In the genomic region with DNA sequence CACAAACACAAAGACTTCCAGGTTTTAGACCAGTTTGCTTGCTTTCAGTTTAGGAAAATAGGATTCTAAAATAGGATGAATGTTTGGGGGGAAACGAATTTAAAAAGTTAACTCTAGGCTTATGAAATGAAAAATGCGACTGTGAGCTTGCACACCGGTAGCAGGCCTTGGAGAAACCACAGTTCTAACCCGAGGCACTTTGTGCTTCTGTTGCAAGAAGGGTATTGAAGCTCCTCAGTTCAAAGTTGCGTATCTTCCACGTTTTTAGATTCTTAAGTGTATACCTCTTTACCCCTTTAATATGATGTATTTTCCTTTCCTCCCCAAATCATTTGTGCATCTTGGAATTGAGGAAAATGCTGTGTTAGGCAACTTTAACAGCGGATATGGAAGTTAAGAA, we compare ENCODE assay signal across 10 cellular contexts. TPM values are rescaled to one million over a fixed set of nuclear protein-coding genes. Genes with fewer than 3 reads are reported as not detected.
DNase-seq lines count a peak whose midpoint lies in the region; ATAC-seq and TF ChIP-seq lines count a peak whose summit lies in the region.
"Had no signal": no experiment of that assay in that cellular context is flagged by ENCODE, and none has a peak within 500 bp of the region (broad histone marks: within the 10 kb centered on the region; RNA-seq: fewer than 3 reads in every experiment).

No MANE protein-coding gene starts in this region.

- no peak overlapping the region for H2AFZ ChIP-seq in IMR-90 (replicated peaks; ENCODE audit: low read length, poor library complexity)

- H2AK9ac ChIP-seq in IMR-90 (replicated peaks; ENCODE audit: low read depth, low read length, poor library complexity) = no peak overlapping the region

- H2BK15ac ChIP-seq in IMR-90 (ENCODE audit: low read depth, low read length) = no peak overlapping the region

- no peak overlapping the region for H3K9ac ChIP-seq in BLaER1
- no peak overlapping the region for H3K9ac ChIP-seq in IMR-90 (ENCODE audit: low read depth, low read length)

- no peak overlapping the region for H2AK5ac ChIP-seq in IMR-90 (ENCODE audit: low read depth, low read length)

- BruUV-seq in IMR-90 (replicated peaks; lab: Mats Ljungman, UMichigan) (no TSS peak), MCF 10A (replicated peaks; lab: Mats Ljungman, UMichigan) (no TSS peak)

- TF ChIP-seq POLR2A in IMR-90 (IDR thresholded peaks at IDR 0.05; ENCODE audit: low read depth, low read length) = no peak

- H3K27me3 ChIP-seq in BLaER1 (no peaks in the 10 kb centered on the region), IMR-90 (ENCODE audit: control insufficient read depth, insufficient read depth, low read length) (no peaks in the 10 kb centered on the region)

- H4K91ac ChIP-seq in IMR-90 (ENCODE audit: insufficient read depth, low read depth, low read length) = no peak overlapping the region

- H3K4me2 ChIP-seq in BLaER1 (peak overlapping the region; percentile 97), IMR-90 (ENCODE audit: low read depth, low read length) (peak overlapping the region; percentile 16)

- dilution Hi-C loops in IMR-90 (cut with HindIII; ENCODE audit: low sequenced_read_pairs, unreplicated experiment) = no loop called here

- no peak overlapping the region for H3K23ac ChIP-seq in IMR-90 (ENCODE audit: low read depth, low read length)

- H3K4me1 ChIP-seq in BLaER1 (peaks cover 56% of the 10 kb centered on the region), IMR-90 (ENCODE audit: control insufficient read depth, insufficient read depth, low read length) (peaks cover 7% of the 10 kb centered on the region)

- peak overlapping the region; percentile 93 for H3K27ac Mint-ChIP-seq in MCF 10A (ENCODE audit: low read depth, unreplicated experiment)
- H3K27ac Mint-ChIP-seq in natural killer cell treated with Interleukin-12 subunit alpha and Interleukin-12 subunit beta and Interleukin-15 and Interleukin-18, amount 100 ng/mL, for 72 hours = peak overlapping the region; percentile 88 to 92

- H3K4ac ChIP-seq in IMR-90 (ENCODE audit: low read depth, low read length) = no peak overlapping the region

- H2BK20ac ChIP-seq in IMR-90 (ENCODE audit: low read depth, low read length) = no peak overlapping the region

- H3K14ac ChIP-seq in IMR-90 (replicated peaks; ENCODE audit: low read depth, low read length) = no peak overlapping the region

- CTCF ChIA-PET in IMR-90 (lab: Yijun Ruan, JAX) = interaction anchor here (1.4 kb wide), 1 partner anchor 152 kb away, joined by 4 read pairs; no protein-coding TSS in a partner anchor
- CTCF ChIA-PET in MCF 10A (lab: Yijun Ruan, JAX) = interaction anchor here (0.6 to 4.2 kb wide), 3 partner anchors 45 to 210 kb away, joined by 3 to 31 read pairs (median 4); no protein-coding TSS in a partner anchor

- POLR2A ChIA-PET in IMR-90 (lab: Charles Lee; ENCODE audit: unreplicated experiment) (no interaction called here), MCF 10A (lab: Yijun Ruan, JAX) (interaction anchor here (0.6 to 5.2 kb wide), 12 partner anchors 9 to 164 kb away, joined by 3 to 45 read pairs (median 10); a partner anchor contains a TSS)

- TF ChIP-seq RAD21 in IMR-90 (IDR thresholded peaks at IDR 0.05; ENCODE audit: low read length) = no peak

- H3K36me3 Mint-ChIP-seq in MCF 10A (ENCODE audit: insufficient read depth, unreplicated experiment) = peaks cover 4% of the 10 kb centered on the region
- H3K36me3 Mint-ChIP-seq in natural killer cell treated with Interleukin-12 subunit alpha and Interleukin-12 subunit beta and Interleukin-15 and Interleukin-18, amount 100 ng/mL, for 72 hours = peaks cover 51% of the 10 kb centered on the region

- ATAC-seq in IMR-90 (ENCODE audit: low read depth) = no peak
- ATAC-seq in natural killer cell treated with Interleukin-12 subunit alpha and Interleukin-12 subunit beta and Interleukin-15 and Interleukin-18, amount 100 ng/mL, for 72 hours = no peak
- ATAC-seq in HG03095 (IDR thresholded peaks at IDR 0.05; ENCODE audit: unreplicated experiment) = no peak

- H4K5ac ChIP-seq in IMR-90 (ENCODE audit: low read depth, low read length) = no peak overlapping the region

- 60% methylated on average over 1 of the region's 7 CpGs; no CpG with 5 or more reads in 1 of the 2 experiments for WGBS in IMR-90 (ENCODE audit: extremely low coverage in 2 of 2, insufficient read length in 1 of 2), 2 experiments

- H3K27ac ChIP-seq in BLaER1 (no peak overlapping the region), IMR-90 (ENCODE audit: insufficient read depth, low read length) (no peak overlapping the region)

- in situ Hi-C loops in IMR-90 (cut with MboI; ENCODE audit: low sequenced_read_pairs) = no loop called here

- H3K4me3 Mint-ChIP-seq in MCF 10A (ENCODE audit: unreplicated experiment) = peak overlapping the region; percentile 91
- H3K4me3 Mint-ChIP-seq in natural killer cell treated with Interleukin-12 subunit alpha and Interleukin-12 subunit beta and Interleukin-15 and Interleukin-18, amount 100 ng/mL, for 72 hours = peak overlapping the region; percentile 95

- no peaks in the 10 kb centered on the region for H3K9me3 ChIP-seq in BLaER1
- no peaks in the 10 kb centered on the region for H3K9me3 ChIP-seq in IMR-90 (ENCODE audit: control insufficient read depth, insufficient read depth, low read length)

- H3K79me1 ChIP-seq in IMR-90 (ENCODE audit: low read depth in 1 of 2, low read length in 2 of 2) = peaks cover 25 to 48% of the 10 kb centered on the region in 2 experiments

- H2BK5ac ChIP-seq in IMR-90 (ENCODE audit: low read depth, low read length, poor library complexity, severe bottlenecking) = no peak overlapping the region

- H2BK120ac ChIP-seq in IMR-90 (ENCODE audit: low read depth, low read length) = no peak overlapping the region

- H3K4me3 ChIP-seq in BLaER1 (0 out of 2 replicates have a peak overlapping the region, but pooled peaks have one; percentile 93), IMR-90 (ENCODE audit: insufficient read depth, low read depth, low read length) (no peak overlapping the region)

- H4K20me1 ChIP-seq in BLaER1 (peaks cover 73% of the 10 kb centered on the region), IMR-90 (ENCODE audit: insufficient read depth, low read length) (peaks cover 29% of the 10 kb centered on the region; the same call in 1 of the 2 replicates)

- H3K4me1 Mint-ChIP-seq in MCF 10A (ENCODE audit: insufficient read depth, unreplicated experiment) = peaks cover 57% of the 10 kb centered on the region
- H3K4me1 Mint-ChIP-seq in natural killer cell treated with Interleukin-12 subunit alpha and Interleukin-12 subunit beta and Interleukin-15 and Interleukin-18, amount 100 ng/mL, for 72 hours (ENCODE audit: low read depth in 2 of 2) = peaks cover 71 to 74% of the 10 kb centered on the region in 2 donors

- DNase-seq in IMR-90 (no peak), MCF 10A (ENCODE audit: unreplicated experiment) (peak; percentile 41), SW 1271 (lab: John Stamatoyannopoulos, UW) (no peak), pons (ENCODE audit: low spot score) (no peak)
- no peak for DNase-seq in natural killer cell treated with Interleukin-12 subunit alpha and Interleukin-12 subunit beta and Interleukin-15 and Interleukin-18, amount 100 ng/mL, for 72 hours (ENCODE audit: low spot score)
- no peak for DNase-seq in stimulated activated CD4-positive, alpha-beta T cell treated with anti-CD3 and anti-CD28 coated beads, Interleukin-2, amount 100 ng/mL, for 48 hours
- DNase-seq: activated CD8-positive, alpha-beta memory T cell treated with anti-CD3 and anti-CD28 coated beads for 24 hours; NCI-H2029 had no signal

- no peak overlapping the region for H4K8ac ChIP-seq in IMR-90 (ENCODE audit: low read depth in 2 of 2, low read length in 2 of 2)

- TF ChIP-seq CTCF in IMR-90 (conservative IDR thresholded peaks at IDR 0.05; ENCODE audit: low read depth, low read length) (no peak), MCF 10A (IDR thresholded peaks at IDR 0.05; ENCODE audit: unreplicated experiment) (no peak)

- no peak overlapping the region for H3K18ac ChIP-seq in IMR-90 (ENCODE audit: low read depth, low read length)

- H3K56ac ChIP-seq in IMR-90 (ENCODE audit: extremely low read depth, insufficient read depth, low read length) = no peak overlapping the region

- H3K36me3 ChIP-seq in BLaER1 = peaks cover 12% of the 10 kb centered on the region; the same call in 1 of the 2 replicates
- peaks cover 1% of the 10 kb centered on the region; the same call in 1 of the 2 replicates for H3K36me3 ChIP-seq in IMR-90 (ENCODE audit: control insufficient read depth, insufficient read depth, low read length)

- intact Hi-C loops in IMR-90 (cut with micrococcal nuclease) = loop anchor here (2.0 kb wide), 1 partner anchor 275 kb away; no protein-coding TSS in a partner anchor
- intact Hi-C loops in MCF 10A (cut with micrococcal nuclease) = loop anchor here (2.0 to 5.0 kb wide), 3 partner anchors 99 to 272 kb away; no protein-coding TSS in a partner anchor

- no peaks in the 10 kb centered on the region for H3K27me3 Mint-ChIP-seq in MCF 10A (ENCODE audit: insufficient read depth, unreplicated experiment)
- H3K27me3 Mint-ChIP-seq in natural killer cell treated with Interleukin-12 subunit alpha and Interleukin-12 subunit beta and Interleukin-15 and Interleukin-18, amount 100 ng/mL, for 72 hours = no peaks in the 10 kb centered on the region

- no peaks in the 10 kb centered on the region for H3K9me1 ChIP-seq in IMR-90 (ENCODE audit: insufficient read depth, low read length)

- no peaks in the 10 kb centered on the region for H3K9me3 Mint-ChIP-seq in MCF 10A (ENCODE audit: unreplicated experiment)
- H3K9me3 Mint-ChIP-seq in natural killer cell treated with Interleukin-12 subunit alpha and Interleukin-12 subunit beta and Interleukin-15 and Interleukin-18, amount 100 ng/mL, for 72 hours = no peaks in the 10 kb centered on the region

TF ChIP-seq in IMR-90, 13 proteins besides CTCF, POLR2A, EP300 and RAD21 (continues in another document):
- TF ChIP-seq RCOR1 (IDR thresholded peaks at IDR 0.05; ENCODE audit: insufficient replicate concordance, low read length) (no peak), MXI1 (IDR thresholded peaks at IDR 0.05; ENCODE audit: borderline replicate concordance, low read depth, low read length) (no peak), CEBPB (IDR thresholded peaks at IDR 0.05; ENCODE audit: low read depth, low read length) (no peak), NFE2L2 (IDR thresholded peaks at IDR 0.05; ENCODE audit: low read depth, low read length) (no peak)

RNA-seq across cellular contexts. Expression of a gene that starts 2.4 kb away (rescaled TPM):
- 7.5 and 11.9 TPM in 2 replicates for total RNA-seq in IMR-90 (2012; rRNA removed)
- 32.8 and 35.1 TPM in 2 replicates for polyA plus RNA-seq in IMR-90 (2012; rRNA removed)
- polyA plus RNA-seq in IMR-90 (2012; cell fraction: cytosol; rRNA removed) = 8.6 and 18.6 TPM in 2 replicates
- 8.7 and 26.5 TPM in 2 replicates for polyA plus RNA-seq in IMR-90 (2012; cell fraction: nucleus; rRNA removed; ENCODE audit: low replicate concordance)
- total RNA-seq in MCF 10A (2022) = 86.0 and 90.7 TPM in 2 replicates
- 100 to 1,000 TPM; 122 to 188 TPM for total RNA-seq in natural killer cell treated with Interleukin-12 subunit alpha and Interleukin-12 subunit beta and Interleukin-15 and Interleukin-18, amount 100 ng/mL, for 72 hours

RNA-seq across cellular contexts. Expression of a gene that starts 2.4 kb away (rescaled TPM):
- total RNA-seq in IMR-90 (2012; rRNA removed) (9.9 and 15.6 TPM in 2 replicates), MCF 10A (2022) (8.1 and 8.5 TPM in 2 replicates)
- polyA plus RNA-seq in IMR-90 (2012; rRNA removed) = 1.3 and 1.8 TPM in 2 replicates
- 0.29 and 0.30 TPM in 2 replicates for polyA plus RNA-seq in IMR-90 (2012; cell fraction: cytosol; rRNA removed)
- 0.49 and 3.2 TPM in 2 replicates for polyA plus RNA-seq in IMR-90 (2012; cell fraction: nucleus; rRNA removed; ENCODE audit: low replicate concordance)
- 10 to 100 TPM; 36.1 to 59.1 TPM for total RNA-seq in natural killer cell treated with Interleukin-12 subunit alpha and Interleukin-12 subunit beta and Interleukin-15 and Interleukin-18, amount 100 ng/mL, for 72 hours
